In genomic region chr19:3053780-3054179, GRCh38 we compare ENCODE assay signal across 14 cellular contexts.
"Had no signal": no experiment of that assay in that cellular context is flagged by ENCODE, and none has a peak within 500 bp of the region (broad histone marks: within the 10 kb centered on the region; RNA-seq: fewer than 3 reads in every experiment).

No MANE protein-coding gene starts in this region.

- H3K27ac Mint-ChIP-seq: activated T-cell treated with anti-CD3 and anti-CD28 coated beads, Interleukin-2, amount 50 U/mL, for 72 hours had no signal

- H3K36me3 ChIP-seq: uterus had no signal

- H3K4me3 ChIP-seq: left ventricle myocardium inferior, tibial nerve, uterus had no signal

- H3K27me3 Mint-ChIP-seq: activated naive CD8-positive, alpha-beta T cell; effector memory CD8-positive, alpha-beta T cell; T-helper 17 cell had no signal

- H3K9ac ChIP-seq: parathyroid adenoma had no signal

- H3K27ac ChIP-seq: left ventricle myocardium inferior, parathyroid adenoma, VCaP had no signal

- H3K9me3 ChIP-seq: left ventricle myocardium inferior, tibial nerve, uterus had no signal

- DNase-seq: activated CD4-positive, alpha-beta T cell treated with anti-CD3 and anti-CD28 coated beads for 1 hour; activated CD8-positive, alpha-beta memory T cell treated with anti-CD3 and anti-CD28 coated beads for 24 hours; activated effector memory CD4-positive, alpha-beta T cell treated with anti-CD3 and anti-CD28 coated beads, Interleukin-2, amount 50 U/mL, for 16 hours; activated T-cell treated with anti-CD3 and anti-CD28 coated beads, Interleukin-2, amount 50 U/mL, for 72 hours; effector memory CD8-positive, alpha-beta T cell; left ventricle myocardium inferior; mesenchymal stem cell; naive thymus-derived CD4-positive, alpha-beta T cell; T-helper 17 cell; uterus had no signal

- H3K9me3 Mint-ChIP-seq: activated T-cell treated with anti-CD3 and anti-CD28 coated beads, Interleukin-2, amount 50 U/mL, for 72 hours; effector memory CD8-positive, alpha-beta T cell; naive thymus-derived CD4-positive, alpha-beta T cell had no signal

- H3K4me3 Mint-ChIP-seq: activated T-cell treated with anti-CD3 and anti-CD28 coated beads, Interleukin-2, amount 50 U/mL, for 72 hours; effector memory CD8-positive, alpha-beta T cell; T-helper 17 cell had no signal

- H3K27me3 ChIP-seq: tibial nerve, uterus had no signal
